ENCODE assay signal across 8 cellular contexts in genomic region chr14:23094666-23095195, GRCh38. TPM values are rescaled to one million over a fixed set of nuclear protein-coding genes. Genes with fewer than 3 reads are reported as not detected.
A peak's percentile ranks its signal among the peaks of the same experiment; 100 is the strongest.
DNase-seq lines count a peak whose midpoint lies in the region; ATAC-seq and TF ChIP-seq lines count a peak whose summit lies in the region.

Gene ACIN1 (minus strand): TSS chr14:23095136. CDS start chr14:23095112, 24 bp downstream.

- intact Hi-C loops in breast epithelium (cut with DNase I; ENCODE audit: low total_unique reads) = no loop called here

- peaks cover 0 to 16% of the 10 kb centered on the region in 2 donors for H3K4me1 ChIP-seq in breast epithelium

- no peaks in the 10 kb centered on the region for H3K9me3 ChIP-seq in breast epithelium

- no peak for TF ChIP-seq CTCF in breast epithelium (IDR thresholded peaks at IDR 0.05)

- TF ChIP-seq POLR2A in breast epithelium (IDR thresholded peaks at IDR 0.05) = peak; percentile 86

- peak; percentile 78 for DNase-seq in RPMI7951 (ENCODE audit: low read depth)
- DNase-seq in breast epithelium (ENCODE audit: low spot score in 2 of 2) = peak in 1 of 2 donors; percentile 66
- peak; percentile 76 to 100 for DNase-seq in stimulated activated CD4-positive, alpha-beta T cell treated with anti-CD3 and anti-CD28 coated beads, Interleukin-2, amount 100 ng/mL, for 24 hours
- no peak for DNase-seq in T1000 (lab: John Stamatoyannopoulos, UW)
- no peak for DNase-seq in stimulated activated naive CD4-positive, alpha-beta T cell treated with Interleukin-2 at 50 U/mL for 16 hours (lab: John Stamatoyannopoulos, UW)

- H3K27me3 ChIP-seq in breast epithelium (no peaks in the 10 kb centered on the region), layer of hippocampus (ENCODE audit: control insufficient read depth, insufficient read depth, low read length) (no peaks in the 10 kb centered on the region)

- peak; percentile 38 for ATAC-seq in GM18502 (IDR thresholded peaks at IDR 0.05; ENCODE audit: poor library complexity, unreplicated experiment)
- ATAC-seq in HG02798 (IDR thresholded peaks at IDR 0.05; ENCODE audit: poor library complexity, unreplicated experiment) = peak; percentile 40

- peak within 1 kb of the TSS; percentile 68 to 80 (median 74) for H3K4me3 ChIP-seq in breast epithelium

- no peaks in the 10 kb centered on the region for H3K36me3 ChIP-seq in breast epithelium

- H3K27ac ChIP-seq in breast epithelium (peak within 1 kb of the TSS; percentile 98 to 99), layer of hippocampus (ENCODE audit: low read depth, low read length) (peak within 1 kb of the TSS; percentile 99)

RNA-seq across cellular contexts. Expression of gene ACIN1, which starts in this region (rescaled TPM):
- total RNA-seq in RPMI7951 (2014; rRNA removed; shearing (Covaris generic)) = 37.1 and 38.9 TPM in 2 replicates
- total RNA-seq in breast epithelium = 100 to 1,000 TPM; 106 to 151 (median 145) TPM

Comparison
In these comparisons a context has a peak if more than half of its experiments do, and no peak if none do; other contexts are left out.
1. DNase-seq: peak in RPMI7951 (single experiment) and stimulated activated CD4-positive, alpha-beta T cell treated with anti-CD3 and anti-CD28 coated beads, Interleukin-2, amount 100 ng/mL, for 24 hours (2 of 2); none in T1000 (single experiment) and stimulated activated naive CD4-positive, alpha-beta T cell treated with Interleukin-2 at 50 U/mL for 16 hours (single experiment).